Comparison of ENCODE assay signal across 8 cellular contexts in the genomic region with DNA sequence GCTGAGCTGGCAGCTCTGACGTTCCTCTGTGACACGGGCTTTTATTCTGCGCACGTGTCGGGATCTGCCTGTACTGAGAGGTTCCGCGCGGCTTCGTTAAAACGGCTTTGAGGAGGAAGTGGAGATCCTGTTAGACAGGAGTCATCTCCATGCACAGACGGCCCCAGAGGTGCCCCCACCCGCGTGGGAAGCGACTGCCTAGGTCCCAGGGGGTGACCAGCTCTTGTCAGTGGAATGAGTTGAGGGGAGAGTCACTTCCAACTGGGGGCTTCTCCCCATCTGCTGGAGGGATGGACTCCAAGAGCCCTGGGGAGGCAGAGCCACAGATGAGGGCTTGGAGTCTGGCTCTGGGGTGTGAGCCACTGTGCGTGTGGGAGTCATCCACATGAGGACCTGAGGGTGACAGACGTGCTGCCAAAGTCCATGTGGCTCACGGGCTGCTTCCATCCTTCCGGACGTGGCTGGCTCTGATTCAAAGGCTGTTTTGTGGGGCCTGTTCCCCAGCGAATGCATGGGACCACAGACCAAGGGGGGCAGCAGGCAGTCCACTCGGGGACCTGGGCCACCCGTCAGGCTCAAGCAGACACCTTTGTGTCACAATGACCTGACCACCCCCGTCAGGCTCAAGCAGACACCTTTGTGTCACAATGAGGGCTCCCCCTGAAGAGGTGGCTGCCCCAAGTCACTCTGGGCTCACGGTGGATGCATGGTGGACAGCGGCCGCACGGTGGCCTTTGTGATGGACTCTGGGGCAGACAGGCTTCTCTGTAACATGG. TPM values are rescaled to one million over a fixed set of nuclear protein-coding genes. Genes with fewer than 3 reads are reported as not detected.
DNase-seq lines count a peak whose midpoint lies in the region; ATAC-seq and TF ChIP-seq lines count a peak whose summit lies in the region.

No MANE protein-coding gene starts in this region.

- H2BK5ac ChIP-seq in IMR-90 (ENCODE audit: low read depth, low read length, poor library complexity, severe bottlenecking): no peak overlapping the region

- no peak for ATAC-seq in IMR-90 (ENCODE audit: low read depth)
- ATAC-seq in GM18520 (IDR thresholded peaks at IDR 0.05; ENCODE audit: unreplicated experiment): no peak

- H3K27ac ChIP-seq in IMR-90 (ENCODE audit: insufficient read depth, low read length): no peak overlapping the region
- no peak overlapping the region for H3K27ac ChIP-seq in neural progenitor cell

- H3K9ac ChIP-seq in IMR-90 (ENCODE audit: low read depth, low read length) (no peak overlapping the region), neural progenitor cell (no peak overlapping the region)

- POLR2A ChIA-PET in IMR-90 (lab: Charles Lee; ENCODE audit: unreplicated experiment): interaction anchor here (1.2 kb wide), 1 partner anchor 27 kb away, joined by 3 read pairs; no protein-coding TSS in a partner anchor
- POLR2A ChIA-PET in HEK293T (lab: Yijun Ruan, JAX): interaction anchor here (0.8 to 1.2 kb wide), 2 partner anchors 27 to 45 kb away, joined by 3 read pairs; a partner anchor contains a TSS

- peak; percentile 60 for DNase-seq in Ammon's horn (ENCODE audit: low spot score)
- DNase-seq in IMR-90: peak; percentile 35
- DNase-seq in activated CD4-positive, alpha-beta T cell treated with anti-CD3 and anti-CD28 coated beads, Interleukin-2, amount 50 U/mL, for 48 hours: peak; percentile 47 to 66
- DNase-seq in fibroblast of the aortic adventitia (ENCODE audit: low read depth): peak; percentile 51
- peak; percentile 31 for DNase-seq in neural progenitor cell (ENCODE audit: low spot score)
- no peak for DNase-seq in HEK293T (ENCODE audit: extremely low spot score)
- DNase-seq in OCI-M2 (lab: John Stamatoyannopoulos, UW; ENCODE audit: unreplicated experiment): no peak

- peaks cover 9% of the 10 kb centered on the region for H3K36me3 Mint-ChIP-seq in neural progenitor cell

- H4K8ac ChIP-seq in IMR-90 (ENCODE audit: low read depth in 2 of 2, low read length in 2 of 2): peak overlapping the region; percentile 24 to 30; a peak in 1 of 4 replicates

- H3K4me3 Mint-ChIP-seq in neural progenitor cell: no peak overlapping the region

- no peaks in the 10 kb centered on the region for H3K9me3 ChIP-seq in IMR-90 (ENCODE audit: control insufficient read depth, insufficient read depth, low read length)
- no peaks in the 10 kb centered on the region for H3K9me3 ChIP-seq in neural progenitor cell (ENCODE audit: low read depth)

- H2BK15ac ChIP-seq in IMR-90 (ENCODE audit: low read depth, low read length): no peak overlapping the region

- no TSS peak for BruUV-seq in IMR-90 (replicated peaks; lab: Mats Ljungman, UMichigan)

- H4K20me1 ChIP-seq in IMR-90 (ENCODE audit: insufficient read depth, low read length) (no peaks in the 10 kb centered on the region; the same call in 1 of the 2 replicates), neural progenitor cell (ENCODE audit: low read depth) (no peaks in the 10 kb centered on the region)

- no peak overlapping the region for H2BK20ac ChIP-seq in IMR-90 (ENCODE audit: low read depth, low read length)

- H3K4me1 ChIP-seq in IMR-90 (ENCODE audit: control insufficient read depth, insufficient read depth, low read length): peaks cover 2% of the 10 kb centered on the region; the same call in 1 of the 2 replicates
- peaks cover 6% of the 10 kb centered on the region for H3K4me1 ChIP-seq in neural progenitor cell

- H2AFZ ChIP-seq in IMR-90 (replicated peaks; ENCODE audit: low read length, poor library complexity) (peak overlapping the region; percentile 29), neural progenitor cell (replicated peaks) (no peak overlapping the region)

- peaks cover 13% of the 10 kb centered on the region for H3K4me1 Mint-ChIP-seq in neural progenitor cell

- peaks cover 13% of the 10 kb centered on the region; the same call in 1 of the 2 replicates for H3K9me1 ChIP-seq in IMR-90 (ENCODE audit: insufficient read depth, low read length)

- in situ Hi-C loops in IMR-90 (cut with MboI; ENCODE audit: low sequenced_read_pairs): no loop called here

- H3K79me2 ChIP-seq in neural progenitor cell (ENCODE audit: low read depth): no peaks in the 10 kb centered on the region

- TF ChIP-seq RAD21 in IMR-90 (IDR thresholded peaks at IDR 0.05; ENCODE audit: low read length): no peak

- no peak overlapping the region for H4K5ac ChIP-seq in IMR-90 (ENCODE audit: low read depth, low read length)

- H3K18ac ChIP-seq in IMR-90 (ENCODE audit: low read depth, low read length): no peak overlapping the region

- H3K27me3 Mint-ChIP-seq in neural progenitor cell (ENCODE audit: insufficient read depth, low read depth): peaks cover 6% of the 10 kb centered on the region

- no peak overlapping the region for H3K56ac ChIP-seq in IMR-90 (ENCODE audit: extremely low read depth, insufficient read depth, low read length)

- peaks cover 24% of the 10 kb centered on the region for H3K36me3 ChIP-seq in IMR-90 (ENCODE audit: control insufficient read depth, insufficient read depth, low read length)
- no peaks in the 10 kb centered on the region for H3K36me3 ChIP-seq in neural progenitor cell

- WGBS in IMR-90 (ENCODE audit: extremely low coverage in 2 of 2, insufficient read length in 1 of 2), 2 experiments: 59% methylated on average over 13 of the region's 27 CpGs; no CpG with 5 or more reads in 1 of the 2 experiments

- H3K23ac ChIP-seq in IMR-90 (ENCODE audit: low read depth, low read length): peak overlapping the region; percentile 17

- intact Hi-C loops in IMR-90 (cut with micrococcal nuclease): no loop called here

- peak overlapping the region; percentile 57 for H3K27ac Mint-ChIP-seq in neural progenitor cell

- H4K91ac ChIP-seq in IMR-90 (ENCODE audit: insufficient read depth, low read depth, low read length): no peak overlapping the region

- H3F3A ChIP-seq in neural progenitor cell (ENCODE audit: low read depth): peaks cover 25% of the 10 kb centered on the region

- CTCF ChIA-PET in IMR-90 (lab: Yijun Ruan, JAX): no interaction called here
- CTCF ChIA-PET in HEK293T (lab: Yijun Ruan, JAX): no interaction called here

- no peaks in the 10 kb centered on the region for H3K9me3 Mint-ChIP-seq in neural progenitor cell

- H3K4me3 ChIP-seq in IMR-90 (ENCODE audit: insufficient read depth, low read depth, low read length): no peak overlapping the region
- no peak overlapping the region for H3K4me3 ChIP-seq in fibroblast of the aortic adventitia (ENCODE audit: low read depth, low read length)
- peak overlapping the region; percentile 33 for H3K4me3 ChIP-seq in neural progenitor cell

- TF ChIP-seq CTCF in IMR-90 (conservative IDR thresholded peaks at IDR 0.05; ENCODE audit: low read depth, low read length) (no peak), fibroblast of the aortic adventitia (IDR thresholded peaks at IDR 0.05; ENCODE audit: insufficient read depth, low read length) (no peak), neural progenitor cell (IDR thresholded peaks at IDR 0.05) (no peak)

- H3K4me2 ChIP-seq in IMR-90 (ENCODE audit: low read depth, low read length): no peak overlapping the region
- peak overlapping the region; percentile 71 for H3K4me2 ChIP-seq in neural progenitor cell

- H3K14ac ChIP-seq in IMR-90 (replicated peaks; ENCODE audit: low read depth, low read length): peak overlapping the region; percentile 21; the same call in 1 of the 2 replicates

- H3K4ac ChIP-seq in IMR-90 (ENCODE audit: low read depth, low read length): peak overlapping the region; percentile 7; the same call in 1 of the 2 replicates

- peaks cover 9 to 19% of the 10 kb centered on the region in 2 experiments; a peak in 2 of 4 replicates for H3K79me1 ChIP-seq in IMR-90 (ENCODE audit: low read depth in 1 of 2, low read length in 2 of 2)

- H3K27me3 ChIP-seq in IMR-90 (ENCODE audit: control insufficient read depth, insufficient read depth, low read length) (peaks cover 13% of the 10 kb centered on the region), neural progenitor cell (no peaks in the 10 kb centered on the region)

- no peak overlapping the region for H2BK120ac ChIP-seq in IMR-90 (ENCODE audit: low read depth, low read length)

- dilution Hi-C loops in IMR-90 (cut with HindIII; ENCODE audit: low sequenced_read_pairs, unreplicated experiment): no loop called here

- no peak for TF ChIP-seq POLR2A in IMR-90 (IDR thresholded peaks at IDR 0.05; ENCODE audit: low read depth, low read length)

- peak overlapping the region; percentile 8 for H2AK9ac ChIP-seq in IMR-90 (replicated peaks; ENCODE audit: low read depth, low read length, poor library complexity)

- H2AK5ac ChIP-seq in IMR-90 (ENCODE audit: low read depth, low read length): no peak overlapping the region

TF ChIP-seq in IMR-90, 13 proteins besides CTCF, POLR2A, EP300 and RAD21 (continues in another document):
- TF ChIP-seq MAFK (IDR thresholded peaks at IDR 0.05; ENCODE audit: low read depth, low read length): no peak
- no peak; the same call in 1 of the 2 replicates for TF ChIP-seq BHLHE40 (IDR thresholded peaks at IDR 0.05; ENCODE audit: low read depth, low read length)
- TF ChIP-seq RFX5 (IDR thresholded peaks at IDR 0.05; ENCODE audit: low read depth, low read length): no peak

TF ChIP-seq in HEK293T, 16 proteins besides CTCF, POLR2A, EP300 and RAD21:
- TF ChIP-seq ELF4 (IDR thresholded peaks at IDR 0.05) (no peak), BHLHE40 (IDR thresholded peaks at IDR 0.05; ENCODE audit: borderline replicate concordance) (no peak), FOXK2 (IDR thresholded peaks at IDR 0.05) (no peak), SUZ12 (IDR thresholded peaks at IDR 0.05) (no peak), FOXA1 (IDR thresholded peaks at IDR 0.05) (no peak), SP1 (IDR thresholded peaks at IDR 0.05) (no peak)
TF ChIP-seq in HEK293T: peak in this region for 0.

RNA-seq across cellular contexts. Expression of a gene that starts 26.8 kb away (rescaled TPM):
- 194 and 230 TPM in 2 replicates for total RNA-seq in IMR-90 (2012; rRNA removed)
- 156 and 167 TPM in 2 replicates for polyA plus RNA-seq in IMR-90 (2012; rRNA removed)
- 112 and 137 TPM in 2 replicates for polyA plus RNA-seq in IMR-90 (2012; cell fraction: cytosol; rRNA removed)
- polyA plus RNA-seq in IMR-90 (2012; cell fraction: nucleus; rRNA removed; ENCODE audit: low replicate concordance): 67.9 and 125 TPM in 2 replicates
- total RNA-seq in fibroblast of the aortic adventitia (ENCODE audit: low replicate concordance): 226 and 233 TPM in 2 replicates
- total RNA-seq in neural progenitor cell (ENCODE audit: low replicate concordance): 162 and 192 TPM in 2 replicates

RNA-seq across cellular contexts. Expression of a gene that starts 28.8 kb away (rescaled TPM):
- total RNA-seq in IMR-90 (2012; rRNA removed) (64.9 and 103 TPM in 2 replicates), fibroblast of the aortic adventitia (ENCODE audit: low replicate concordance) (43.2 and 130 TPM in 2 replicates), neural progenitor cell (ENCODE audit: low replicate concordance) (117 and 135 TPM in 2 replicates)
- polyA plus RNA-seq in IMR-90 (2012; rRNA removed): 101 and 104 TPM in 2 replicates
- polyA plus RNA-seq in IMR-90 (2012; cell fraction: cytosol; rRNA removed): 73.7 and 82.6 TPM in 2 replicates
- 23.5 and 36.3 TPM in 2 replicates for polyA plus RNA-seq in IMR-90 (2012; cell fraction: nucleus; rRNA removed; ENCODE audit: low replicate concordance)

RNA-seq across cellular contexts. Expression of a gene that starts 45.1 kb away (rescaled TPM):
- 65.4 and 75.8 TPM in 2 replicates for total RNA-seq in IMR-90 (2012; rRNA removed)
- 81.9 and 91.7 TPM in 2 replicates for polyA plus RNA-seq in IMR-90 (2012; rRNA removed)
- polyA plus RNA-seq in IMR-90 (2012; cell fraction: cytosol; rRNA removed): 51.8 and 81.4 TPM in 2 replicates
- polyA plus RNA-seq in IMR-90 (2012; cell fraction: nucleus; rRNA removed; ENCODE audit: low replicate concordance): 112 and 205 TPM in 2 replicates
- 64.2 and 96.3 TPM in 2 replicates for total RNA-seq in fibroblast of the aortic adventitia (ENCODE audit: low replicate concordance)
- total RNA-seq in neural progenitor cell (ENCODE audit: low replicate concordance): 76.7 and 83.1 TPM in 2 replicates

Comparison
In these comparisons a context has a peak if more than half of its experiments do, and no peak if none do; other contexts are left out.
1. DNase-seq: peak in Ammon's horn (single experiment), IMR-90 (single experiment), activated CD4-positive, alpha-beta T cell treated with anti-CD3 and anti-CD28 coated beads, Interleukin-2, amount 50 U/mL, for 48 hours (2 of 2), fibroblast of the aortic adventitia (single experiment) and neural progenitor cell (single experiment); none in HEK293T (single experiment) and OCI-M2 (single experiment).